11 cellular contexts compared by ENCODE assay signal in the genomic region with DNA sequence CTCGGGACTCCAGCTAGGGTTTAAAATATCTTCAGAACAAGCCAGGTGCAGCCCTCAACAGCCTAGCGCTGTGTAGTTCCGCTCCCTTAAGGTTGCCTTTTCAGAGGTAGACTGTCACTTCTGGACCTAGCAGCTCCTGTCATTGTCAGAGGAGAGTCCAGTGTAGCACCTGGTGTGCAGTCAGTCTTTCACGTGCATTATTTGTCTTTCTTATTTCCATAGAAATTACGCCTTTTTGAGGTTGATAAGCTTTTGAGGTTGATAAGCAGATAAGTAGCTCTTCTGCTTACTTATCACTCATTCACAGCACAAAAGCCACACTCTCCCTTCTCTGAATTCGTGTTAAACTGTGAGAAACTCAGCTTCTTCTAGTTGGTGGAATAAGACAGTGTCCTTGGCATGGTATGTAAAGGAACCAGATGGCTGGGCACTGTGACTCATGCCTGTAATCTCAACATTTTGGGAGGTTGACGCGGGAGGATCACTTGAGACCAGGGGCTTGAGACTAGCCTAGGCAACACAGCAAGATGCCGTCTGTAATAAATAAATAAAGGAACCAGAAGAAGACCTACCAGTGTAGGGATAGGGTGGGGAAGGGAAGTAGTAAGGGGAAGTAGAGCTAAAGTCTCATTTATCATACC. TPM values are rescaled to one million over a fixed set of nuclear protein-coding genes. Genes with fewer than 3 reads are reported as not detected.
DNase-seq lines count a peak whose midpoint lies in the region; ATAC-seq and TF ChIP-seq lines count a peak whose summit lies in the region.
"Had no signal": no experiment of that assay in that cellular context is flagged by ENCODE, and none has a peak within 500 bp of the region (broad histone marks: within the 10 kb centered on the region; RNA-seq: fewer than 3 reads in every experiment).

No MANE protein-coding gene starts in this region.

- H3K27me3 ChIP-seq in WERI-Rb-1 (ENCODE audit: insufficient read depth, low read depth, severe bottlenecking) (no peaks in the 10 kb centered on the region), spleen (replicated peaks in 1 of 7) (no peaks in the 10 kb centered on the region)

- H3K4me3 ChIP-seq in WERI-Rb-1 (ENCODE audit: low read depth, low read length) (no peak overlapping the region), spleen (no peak overlapping the region)

- no peak for ATAC-seq in memory B cell (ENCODE audit: low read depth)

- H3K4me1 Mint-ChIP-seq in memory B cell = peaks cover 35% of the 10 kb centered on the region

- no peak overlapping the region for H3K4me3 Mint-ChIP-seq in memory B cell

- DNase-seq in DMS 273 treated with DMSO at 0.1 percent for 48 hours (lab: John Stamatoyannopoulos, UW) = peak; percentile 73
- peak; percentile 69 for DNase-seq in M059J (ENCODE audit: low read depth)
- no peak for DNase-seq in WERI-Rb-1
- no peak for DNase-seq in memory B cell (ENCODE audit: low spot score in 2 of 2)
- no peak for DNase-seq in mucosa of gallbladder (ENCODE audit: low spot score)
- DNase-seq in NCI-H1105 treated with DMSO at 0.1 percent for 48 hours (lab: John Stamatoyannopoulos, UW) = no peak
- DNase-seq in spleen = no peak
- no peak for DNase-seq in NCI-H187 (lab: John Stamatoyannopoulos, UW)
- DNase-seq: activated naive CD4-positive, alpha-beta T cell treated with anti-CD3 and anti-CD28 coated beads, Interleukin-2, amount 50 U/mL, for 16 hours; NCI-H1048; stimulated activated CD4-positive, alpha-beta T cell treated with anti-CD3 and anti-CD28 coated beads, Interleukin-12 subunit alpha, Interleukin-12 subunit beta, amount 100 ng/mL, for 4 hours had no signal

- peaks cover 3% of the 10 kb centered on the region for H3K9me3 ChIP-seq in WERI-Rb-1 (ENCODE audit: severe bottlenecking)
- no peaks in the 10 kb centered on the region for H3K9me3 ChIP-seq in spleen

- H3K27ac Mint-ChIP-seq in memory B cell = peak overlapping the region; percentile 77

- peak overlapping the region; percentile 76 for H3K27ac ChIP-seq in WERI-Rb-1
- H3K27ac ChIP-seq in spleen = no peak overlapping the region

- H3K36me3 Mint-ChIP-seq in memory B cell = peaks cover 14% of the 10 kb centered on the region

- 66 to 80% (median 73%) methylated on average over 9 of the region's 9 CpGs for WGBS in spleen, 5 donors

- H3K27me3 Mint-ChIP-seq in memory B cell = no peaks in the 10 kb centered on the region

- intact Hi-C loops in spleen (cut with DNase I; ENCODE audit: low total_unique reads) = no loop called here

- H3K36me3 ChIP-seq in WERI-Rb-1 = peaks cover 82% of the 10 kb centered on the region
- peaks cover 0 to 57% (median 5%) of the 10 kb centered on the region in 6 donors for H3K36me3 ChIP-seq in spleen

- H3K4me1 ChIP-seq in spleen = peaks cover 0 to 40% (median 13%) of the 10 kb centered on the region in 6 donors

- no peak for TF ChIP-seq POLR2A in spleen (IDR thresholded peaks at IDR 0.05)

- no peaks in the 10 kb centered on the region for H3K9me3 Mint-ChIP-seq in memory B cell

- no peak for TF ChIP-seq CTCF in WERI-Rb-1 (IDR thresholded peaks at IDR 0.05; ENCODE audit: low read depth, low read length)
- no peak for TF ChIP-seq CTCF in spleen (IDR thresholded peaks at IDR 0.05 in 8 of 11, conservative IDR thresholded peaks at IDR 0.05 in 3 of 11)

RNA-seq across cellular contexts. Expression of a gene that starts 10.2 kb away (rescaled TPM):
- total RNA-seq in M059J (2014; rRNA removed; shearing (Covaris generic)) = 10.4 and 19.1 TPM in 2 replicates
- total RNA-seq in mucosa of gallbladder (30.2 TPM), spleen (10 to 100 TPM; 19.5 to 37.7 (median 27.5) TPM)
- polyA plus RNA-seq in spleen = 1 to 10 TPM; 2.4 to 5.8 (median 2.6) TPM

RNA-seq across cellular contexts. Expression of a gene that starts 54.0 kb away (rescaled TPM):
- not detected in 2 replicates for total RNA-seq in M059J (2014; rRNA removed; shearing (Covaris generic))
- 0.26 TPM for total RNA-seq in mucosa of gallbladder
- under 1 TPM in 2 of 7 donors, not detected in 5; 0.16 to 0.24 TPM for total RNA-seq in spleen
- under 1 TPM; 0.09 to 0.14 (median 0.10) TPM for polyA plus RNA-seq in spleen

Comparison
In these comparisons a context has a peak if more than half of its experiments do, and no peak if none do; other contexts are left out.
1. DNase-seq: peak in DMS 273 treated with DMSO at 0.1 percent for 48 hours (single experiment) and M059J (single experiment); none in WERI-Rb-1 (single experiment), memory B cell (0 of 2), mucosa of gallbladder (single experiment), NCI-H1105 treated with DMSO at 0.1 percent for 48 hours (single experiment), spleen (single experiment) and NCI-H187 (0 of 2).